8 cellular contexts compared by ENCODE assay signal in genomic region chr2:218607436-218608115, GRCh38. TPM values are rescaled to one million over a fixed set of nuclear protein-coding genes. Genes with fewer than 3 reads are reported as not detected.
DNase-seq lines count a peak whose midpoint lies in the region; ATAC-seq and TF ChIP-seq lines count a peak whose summit lies in the region.

TSS of gene PLCD4 (plus strand) at chr2:218607899. CDS start at chr2:218615740, 7,841 bp downstream.

- no peak within 1 kb of the TSS for H3K27ac ChIP-seq in SJCRH30

- peaks cover 25% of the 10 kb centered on the region for H3K4me1 ChIP-seq in SJCRH30

- no peaks in the 10 kb centered on the region for H3K36me3 ChIP-seq in SJCRH30

- H3K9me3 ChIP-seq in SJCRH30 (replicated peaks), result no peaks in the 10 kb centered on the region

- H3K4me3 ChIP-seq in SJCRH30 (peak within 1 kb of the TSS; percentile 18), fibroblast of villous mesenchyme (ENCODE audit: low read depth, low read length) (peak within 1 kb of the TSS; percentile 29)

- no peaks in the 10 kb centered on the region for H3K27me3 ChIP-seq in SJCRH30

- no peak for ATAC-seq in GM21737 (IDR thresholded peaks at IDR 0.05; ENCODE audit: unreplicated experiment)
- ATAC-seq in HG03457 (IDR thresholded peaks at IDR 0.05; ENCODE audit: unreplicated experiment), result no peak

- peak; percentile 34 for DNase-seq in Daoy (ENCODE audit: low read depth)
- peak; percentile 74 to 88 for DNase-seq in SJCRH30
- DNase-seq in fibroblast of villous mesenchyme (ENCODE audit: low read depth), result peak; percentile 77
- DNase-seq in pons (ENCODE audit: low spot score), result peak; percentile 3
- no peak for DNase-seq in NCI-H146 treated with DMSO at 0.1 percent for 48 hours (lab: John Stamatoyannopoulos, UW; ENCODE audit: unreplicated experiment)
- no peak for DNase-seq in activated naive CD4-positive, alpha-beta T cell treated with anti-CD3 and anti-CD28 coated beads, Interleukin-2, amount 50 U/mL, for 16 hours

- peak; percentile 24 for TF ChIP-seq CTCF in fibroblast of villous mesenchyme (IDR thresholded peaks at IDR 0.05; ENCODE audit: insufficient read depth, low read depth, low read length)

RNA-seq across cellular contexts. Expression of gene PLCD4, which starts in this region (rescaled TPM):
- total RNA-seq in Daoy (2014; rRNA removed; shearing (Covaris generic)), result 0.06 TPM in 1 of 2 replicates, not detected in the other
- 0.71 and 0.75 TPM in 2 replicates for total RNA-seq in SJCRH30 (2014; rRNA removed; shearing (Covaris generic))
- 0.97 and 2.2 TPM in 2 replicates for total RNA-seq in fibroblast of villous mesenchyme

Comparison
In these comparisons a context has a peak if more than half of its experiments do, and no peak if none do; other contexts are left out.
1. Peak in DNase-seq in Daoy; RNA of the gene not detected or under 1 TPM.
2. Peak in DNase-seq and H3K4me3 ChIP-seq in SJCRH30; RNA of the gene not detected or under 1 TPM.
3. DNase-seq: peak in fibroblast of villous mesenchyme (single experiment) and pons (single experiment); none in NCI-H146 treated with DMSO at 0.1 percent for 48 hours (single experiment) and activated naive CD4-positive, alpha-beta T cell treated with anti-CD3 and anti-CD28 coated beads, Interleukin-2, amount 50 U/mL, for 16 hours (single experiment).